Comparison of ENCODE assay signal across 21 cellular contexts in genomic region chr9:130711469-130711868, GRCh38. TPM values are rescaled to one million over a fixed set of nuclear protein-coding genes. Genes with fewer than 3 reads are reported as not detected.
DNase-seq lines count a peak whose midpoint lies in the region; ATAC-seq and TF ChIP-seq lines count a peak whose summit lies in the region.
"Had no signal": no experiment of that assay in that cellular context is flagged by ENCODE, and none has a peak within 500 bp of the region (broad histone marks: within the 10 kb centered on the region; RNA-seq: fewer than 3 reads in every experiment).

No MANE protein-coding gene starts in this region.

- H3K4me1 Mint-ChIP-seq in activated CD4-positive, alpha-beta T cell treated with anti-CD3 and anti-CD28 coated beads, Interleukin-2, amount 10 ng/mL, durations not matched to agents 7 days and 5 days, result peaks cover 31% of the 10 kb centered on the region
- H3K4me1 Mint-ChIP-seq in activated T-helper 1 cell treated with anti-CD3 and anti-CD28 coated beads, Interleukin-12 subunit alpha, Interleukin-12 subunit beta, Interleukin-2, Interleukin-4 antibody, amounts not matched to agents 30 ng/mL and 10 ng/mL and 1 ng/mL, durations not matched to agents 14 hours and 24 hours and 36 hours (ENCODE audit: low read depth), result peaks cover 30% of the 10 kb centered on the region
- H3K4me1 Mint-ChIP-seq in nephron progenitor cell, result peaks cover 31% of the 10 kb centered on the region

- no peak overlapping the region for H3K4me3 ChIP-seq in OCI-LY7 (ENCODE audit: low read depth, low read length, poor library complexity, severe bottlenecking)

- H3K4me1 ChIP-seq in OCI-LY7 (ENCODE audit: insufficient read depth, low read length, poor library complexity, severe bottlenecking), result peaks cover 25% of the 10 kb centered on the region
- H3K4me1 ChIP-seq: uterus had no signal

- peaks cover 15% of the 10 kb centered on the region; the same call in 1 of the 2 replicates for H4K20me1 ChIP-seq in OCI-LY7 (ENCODE audit: insufficient read depth, low read length)

- no peaks in the 10 kb centered on the region for H3K9me3 ChIP-seq in OCI-LY7 (ENCODE audit: low read length)
- H3K9me3 ChIP-seq: pancreas, Peyer's patch, SK-N-SH, uterus had no signal

- no peak for TF ChIP-seq CTCF in nephron progenitor cell (IDR thresholded peaks at IDR 0.05)
- no peak for TF ChIP-seq CTCF in OCI-LY7 (conservative IDR thresholded peaks at IDR 0.05; ENCODE audit: low read length)

- DNase-seq in activated CD4-positive, alpha-beta T cell treated with anti-CD3 and anti-CD28 coated beads, Interleukin-2, amount 10 ng/mL, durations not matched to agents 7 days and 5 days, result no peak
- no peak for DNase-seq in activated CD4-positive, alpha-beta T cell treated with anti-CD3 and anti-CD28 coated beads for 48 hours
- peak; percentile 19 for DNase-seq in DMS 273 treated with DMSO at 0.1 percent for 48 hours (lab: John Stamatoyannopoulos, UW)
- no peak for DNase-seq in activated T-helper 1 cell treated with anti-CD3 and anti-CD28 coated beads, Interleukin-12 subunit alpha, Interleukin-12 subunit beta, Interleukin-2, Interleukin-4 antibody, amounts not matched to agents 30 ng/mL and 10 ng/mL and 1 ng/mL, durations not matched to agents 14 hours and 24 hours and 36 hours (ENCODE audit: low spot score)
- DNase-seq in nephron progenitor cell, result no peak
- no peak for DNase-seq in NCI-H774 (lab: John Stamatoyannopoulos, UW)
- no peak for DNase-seq in OCI-LY7 (ENCODE audit: low spot score)
- DNase-seq: ACHN; activated CD4-positive, alpha-beta T cell treated with anti-CD3 and anti-CD28 coated beads, Interleukin-2, amount 50 U/mL, for 4 hours; anterior cingulate cortex; NCI-H187; NCI-H526; pancreas; SK-N-SH; stimulated activated CD4-positive, alpha-beta T cell treated with anti-CD3 and anti-CD28 coated beads, Interleukin-2, amount 100 ng/mL, for 24 hours; uterus had no signal

- no peaks in the 10 kb centered on the region for H3K9me2 ChIP-seq in OCI-LY7 (ENCODE audit: insufficient read depth, low read length)
- H3K9me2 ChIP-seq: SK-N-SH had no signal

- peaks cover 29% of the 10 kb centered on the region for H3K79me2 ChIP-seq in OCI-LY7 (ENCODE audit: insufficient read depth, low read depth, low read length)

- POLR2A ChIA-PET in activated CD4-positive, alpha-beta T cell treated with anti-CD3 and anti-CD28 coated beads, Interleukin-2, amount 10 ng/mL, durations not matched to agents 7 days and 5 days (lab: Charles Lee), result interaction anchor here (0.6 kb wide), 1 partner anchor 383 kb away, joined by 3 read pairs; no protein-coding TSS in a partner anchor
- POLR2A ChIA-PET in OCI-LY7 (lab: Charles Lee), result interaction anchor here (0.6 to 1.4 kb wide), 3 partner anchors 9 to 16 kb away, joined by 3 to 6 read pairs (median 4); no protein-coding TSS in a partner anchor

- H3K27me3 Mint-ChIP-seq in activated CD4-positive, alpha-beta T cell treated with anti-CD3 and anti-CD28 coated beads, Interleukin-2, amount 10 ng/mL, durations not matched to agents 7 days and 5 days, result no peaks in the 10 kb centered on the region
- H3K27me3 Mint-ChIP-seq in activated T-helper 1 cell treated with anti-CD3 and anti-CD28 coated beads, Interleukin-12 subunit alpha, Interleukin-12 subunit beta, Interleukin-2, Interleukin-4 antibody, amounts not matched to agents 30 ng/mL and 10 ng/mL and 1 ng/mL, durations not matched to agents 14 hours and 24 hours and 36 hours (ENCODE audit: insufficient read depth), result no peaks in the 10 kb centered on the region
- no peaks in the 10 kb centered on the region for H3K27me3 Mint-ChIP-seq in nephron progenitor cell (ENCODE audit: low read depth, poor library complexity)

- H3K36me3 Mint-ChIP-seq in activated CD4-positive, alpha-beta T cell treated with anti-CD3 and anti-CD28 coated beads, Interleukin-2, amount 10 ng/mL, durations not matched to agents 7 days and 5 days (ENCODE audit: low read depth), result peaks cover 2% of the 10 kb centered on the region
- peaks cover 3% of the 10 kb centered on the region for H3K36me3 Mint-ChIP-seq in activated T-helper 1 cell treated with anti-CD3 and anti-CD28 coated beads, Interleukin-12 subunit alpha, Interleukin-12 subunit beta, Interleukin-2, Interleukin-4 antibody, amounts not matched to agents 30 ng/mL and 10 ng/mL and 1 ng/mL, durations not matched to agents 14 hours and 24 hours and 36 hours (ENCODE audit: low read depth)
- peaks cover under 1% of the 10 kb centered on the region for H3K36me3 Mint-ChIP-seq in nephron progenitor cell (ENCODE audit: low read depth)

- no peak overlapping the region for H2AFZ ChIP-seq in OCI-LY7 (ENCODE audit: low read length)

- no TSS peak for BruUV-seq in OCI-LY7 (replicated peaks; lab: Mats Ljungman, UMichigan)

- peak overlapping the region; percentile 72 for H3K27ac Mint-ChIP-seq in activated CD4-positive, alpha-beta T cell treated with anti-CD3 and anti-CD28 coated beads, Interleukin-2, amount 10 ng/mL, durations not matched to agents 7 days and 5 days
- H3K27ac Mint-ChIP-seq in activated T-helper 1 cell treated with anti-CD3 and anti-CD28 coated beads, Interleukin-12 subunit alpha, Interleukin-12 subunit beta, Interleukin-2, Interleukin-4 antibody, amounts not matched to agents 30 ng/mL and 10 ng/mL and 1 ng/mL, durations not matched to agents 14 hours and 24 hours and 36 hours, result no peak overlapping the region
- H3K27ac Mint-ChIP-seq in nephron progenitor cell, result no peak overlapping the region

- ATAC-seq in HG03378 (IDR thresholded peaks at IDR 0.05; ENCODE audit: unreplicated experiment), result no peak
- ATAC-seq: pancreas had no signal

- H3K27ac ChIP-seq in OCI-LY7 (ENCODE audit: low read depth, low read length, poor library complexity, severe bottlenecking), result no peak overlapping the region

- intact Hi-C loops in activated T-helper 1 cell treated with anti-CD3 and anti-CD28 coated beads, Interleukin-12 subunit alpha, Interleukin-12 subunit beta, Interleukin-2, Interleukin-4 antibody, amounts not matched to agents 30 ng/mL and 10 ng/mL and 1 ng/mL, durations not matched to agents 14 hours and 24 hours and 36 hours (cut with micrococcal nuclease), result loop anchor here (5.0 to 10.0 kb wide), 2 partner anchors 123 to 134 kb away; partner anchors contain the start of genes ABL1 and FUBP3
- intact Hi-C loops in OCI-LY7 (cut with micrococcal nuclease; ENCODE audit: unreplicated experiment), result loop anchor here (5.0 to 10.0 kb wide), 2 partner anchors 231 to 333 kb away; no protein-coding TSS in a partner anchor

- no peaks in the 10 kb centered on the region for H3K9me3 Mint-ChIP-seq in activated CD4-positive, alpha-beta T cell treated with anti-CD3 and anti-CD28 coated beads, Interleukin-2, amount 10 ng/mL, durations not matched to agents 7 days and 5 days
- H3K9me3 Mint-ChIP-seq in activated T-helper 1 cell treated with anti-CD3 and anti-CD28 coated beads, Interleukin-12 subunit alpha, Interleukin-12 subunit beta, Interleukin-2, Interleukin-4 antibody, amounts not matched to agents 30 ng/mL and 10 ng/mL and 1 ng/mL, durations not matched to agents 14 hours and 24 hours and 36 hours, result no peaks in the 10 kb centered on the region
- H3K9me3 Mint-ChIP-seq in nephron progenitor cell, result no peaks in the 10 kb centered on the region

- H3K36me3 ChIP-seq in OCI-LY7 (ENCODE audit: insufficient read depth, low read length), result peaks cover 10% of the 10 kb centered on the region; the same call in 1 of the 2 replicates
- H3K36me3 ChIP-seq: pancreas, Peyer's patch, uterus had no signal

- peak overlapping the region; percentile 22 for H3K4me3 Mint-ChIP-seq in activated CD4-positive, alpha-beta T cell treated with anti-CD3 and anti-CD28 coated beads, Interleukin-2, amount 10 ng/mL, durations not matched to agents 7 days and 5 days
- H3K4me3 Mint-ChIP-seq in activated T-helper 1 cell treated with anti-CD3 and anti-CD28 coated beads, Interleukin-12 subunit alpha, Interleukin-12 subunit beta, Interleukin-2, Interleukin-4 antibody, amounts not matched to agents 30 ng/mL and 10 ng/mL and 1 ng/mL, durations not matched to agents 14 hours and 24 hours and 36 hours, result peak overlapping the region; percentile 17
- H3K4me3 Mint-ChIP-seq in nephron progenitor cell, result peak overlapping the region; percentile 32

- CTCF ChIA-PET in activated CD4-positive, alpha-beta T cell treated with anti-CD3 and anti-CD28 coated beads, Interleukin-2, amount 10 ng/mL, durations not matched to agents 7 days and 5 days (lab: Charles Lee), result interaction anchor here (3.6 kb wide), 1 partner anchor 11 kb away, joined by 21 read pairs; no protein-coding TSS in a partner anchor
- CTCF ChIA-PET in OCI-LY7 (lab: Charles Lee; ENCODE audit: unreplicated experiment), result no interaction called here

- H3K4me2 ChIP-seq in OCI-LY7 (ENCODE audit: low read length), result no peak overlapping the region

RNA-seq across cellular contexts. Expression of gene EXOSC2, which starts 17.9 kb away (rescaled TPM):
- total RNA-seq in activated CD4-positive, alpha-beta T cell treated with anti-CD3 and anti-CD28 coated beads, Interleukin-2, amount 10 ng/mL, durations not matched to agents 7 days and 5 days, result 10 to 100 TPM; 49.7 to 60.8 TPM
- total RNA-seq in activated T-helper 1 cell treated with anti-CD3 and anti-CD28 coated beads, Interleukin-12 subunit alpha, Interleukin-12 subunit beta, Interleukin-2, Interleukin-4 antibody, amounts not matched to agents 30 ng/mL and 10 ng/mL and 1 ng/mL, durations not matched to agents 14 hours and 24 hours and 36 hours, result 107 TPM in 2 replicates
- 65.0 and 69.0 TPM in 2 replicates for total RNA-seq in OCI-LY7 (2014; rRNA removed; shearing (Covaris generic))
- total RNA-seq in OCI-LY7 (2022), result 79.8 and 89.9 TPM in 2 replicates

RNA-seq across cellular contexts. Expression of gene PRDM12, which starts 47.1 kb away (rescaled TPM):
- total RNA-seq in activated CD4-positive, alpha-beta T cell treated with anti-CD3 and anti-CD28 coated beads, Interleukin-2, amount 10 ng/mL, durations not matched to agents 7 days and 5 days, result not detected
- total RNA-seq in activated T-helper 1 cell treated with anti-CD3 and anti-CD28 coated beads, Interleukin-12 subunit alpha, Interleukin-12 subunit beta, Interleukin-2, Interleukin-4 antibody, amounts not matched to agents 30 ng/mL and 10 ng/mL and 1 ng/mL, durations not matched to agents 14 hours and 24 hours and 36 hours, result 0.31 and 0.32 TPM in 2 replicates
- 0.06 TPM in 1 of 2 replicates, not detected in the other for total RNA-seq in OCI-LY7 (2014; rRNA removed; shearing (Covaris generic))
- total RNA-seq in OCI-LY7 (2022), result not detected in 2 replicates
- total RNA-seq: fibroblast of villous mesenchyme, M059J, subcutaneous adipose tissue, uterus had no signal
